ENCODE assay signal across 18 cellular contexts in genomic region chr17:38431343-38432145, GRCh38. TPM values are rescaled to one million over a fixed set of nuclear protein-coding genes. Genes with fewer than 3 reads are reported as not detected.
A peak's percentile ranks its signal among the peaks of the same experiment; 100 is the strongest.
DNase-seq lines count a peak whose midpoint lies in the region; ATAC-seq and TF ChIP-seq lines count a peak whose summit lies in the region.
"Had no signal": no experiment of that assay in that cellular context is flagged by ENCODE, and none has a peak within 500 bp of the region (broad histone marks: within the 10 kb centered on the region; RNA-seq: fewer than 3 reads in every experiment).

No MANE protein-coding gene starts in this region.

- H3K9me3 ChIP-seq in HEK293 (ENCODE audit: control insufficient read depth, insufficient read depth, low read depth, low read length) (no peaks in the 10 kb centered on the region), sigmoid colon (no peaks in the 10 kb centered on the region)
- H3K9me3 ChIP-seq: right lobe of liver had no signal

- intact Hi-C loops in sigmoid colon (cut with DNase I): no loop called here
- intact Hi-C loops in activated CD4-positive, alpha-beta T cell treated with anti-CD3 and anti-CD28 coated beads for 36 hours (cut with DNase I, micrococcal nuclease): no loop called here

- 82 to 83% methylated on average over 10 of the region's 10 CpGs for WGBS in sigmoid colon, 2 donors

- peaks cover 17% of the 10 kb centered on the region for H3K36me3 Mint-ChIP-seq in brain
- no peaks in the 10 kb centered on the region for H3K36me3 Mint-ChIP-seq in activated CD4-positive, alpha-beta T cell treated with anti-CD3 and anti-CD28 coated beads for 36 hours (ENCODE audit: low read depth)
- H3K36me3 Mint-ChIP-seq: activated naive CD4-positive, alpha-beta T cell treated with anti-CD3 and anti-CD28 coated beads, Interleukin-2, amount 50 U/mL, for 24 hours had no signal

- H3K36me3 ChIP-seq in HEK293 (ENCODE audit: control insufficient read depth in 2 of 2, insufficient read depth in 1 of 2, low read length in 2 of 2): no peaks in the 10 kb centered on the region
- no peaks in the 10 kb centered on the region for H3K36me3 ChIP-seq in sigmoid colon
- H3K36me3 ChIP-seq: cardiac muscle cell, right lobe of liver had no signal

- DNase-seq in inferior parietal cortex (ENCODE audit: extremely low spot score) (peak; percentile 75), sigmoid colon (no peak), DMS153 treated with DMSO at 0.1 percent for 48 hours (lab: John Stamatoyannopoulos, UW; ENCODE audit: unreplicated experiment) (no peak)
- no peak for DNase-seq in activated CD4-positive, alpha-beta T cell treated with anti-CD3 and anti-CD28 coated beads for 36 hours
- DNase-seq: activated CD4-positive, alpha-beta T cell treated with anti-CD3 and anti-CD28 coated beads, Interleukin-2, amount 50 U/mL, for 4 hours; DMS153; foreskin fibroblast; NCI-H1048; NCI-H748 treated with DMSO at 0.1 percent for 48 hours; nephron progenitor cell; stimulated activated CD4-positive, alpha-beta T cell treated with anti-CD3 and anti-CD28 coated beads, Interleukin-1b, Interleukin-23, amount 100 ng/mL, for 48 hours had no signal

- no peaks in the 10 kb centered on the region for H3K9me3 Mint-ChIP-seq in brain
- H3K9me3 Mint-ChIP-seq in activated CD4-positive, alpha-beta T cell treated with anti-CD3 and anti-CD28 coated beads for 36 hours (ENCODE audit: low read depth): no peaks in the 10 kb centered on the region
- H3K9me3 Mint-ChIP-seq: activated naive CD4-positive, alpha-beta T cell treated with anti-CD3 and anti-CD28 coated beads, Interleukin-2, amount 50 U/mL, for 24 hours; nephron progenitor cell had no signal

- no peaks in the 10 kb centered on the region for H3K27me3 Mint-ChIP-seq in brain
- H3K27me3 Mint-ChIP-seq in activated CD4-positive, alpha-beta T cell treated with anti-CD3 and anti-CD28 coated beads for 36 hours: peaks cover 7% of the 10 kb centered on the region

- H3K27ac ChIP-seq in HEK293 (ENCODE audit: extremely low read depth, low read depth, low read length) (no peak overlapping the region), sigmoid colon (peak overlapping the region; percentile 90 to 99 (median 96))
- H3K27ac ChIP-seq: cardiac muscle cell, right lobe of liver had no signal

- no peaks in the 10 kb centered on the region for H3K27me3 ChIP-seq in sigmoid colon
- H3K27me3 ChIP-seq: cardiac muscle cell, right lobe of liver had no signal

- no peak for TF ChIP-seq POLR2A in sigmoid colon (IDR thresholded peaks at IDR 0.05)

- POLR2A ChIA-PET in HEK293 (lab: Yijun Ruan, JAX): no interaction called here
- POLR2A ChIA-PET in activated CD4-positive, alpha-beta T cell treated with anti-CD3 and anti-CD28 coated beads for 36 hours (lab: Charles Lee): no interaction called here

- peaks cover 57% of the 10 kb centered on the region for H3K4me1 Mint-ChIP-seq in brain
- peaks cover 9% of the 10 kb centered on the region for H3K4me1 Mint-ChIP-seq in activated CD4-positive, alpha-beta T cell treated with anti-CD3 and anti-CD28 coated beads for 36 hours

- ATAC-seq in HG03432 (IDR thresholded peaks at IDR 0.05; ENCODE audit: unreplicated experiment): no peak
- no peak for ATAC-seq in activated CD4-positive, alpha-beta T cell treated with anti-CD3 and anti-CD28 coated beads for 36 hours
- no peak for ATAC-seq in GM19351 (IDR thresholded peaks at IDR 0.05; ENCODE audit: unreplicated experiment)
- ATAC-seq: right lobe of liver had no signal

- H3K4me1 ChIP-seq in HEK293 (ENCODE audit: control insufficient read depth, insufficient read depth, low read length) (peaks cover 3% of the 10 kb centered on the region), sigmoid colon (peaks cover 0 to 84% (median 82%) of the 10 kb centered on the region in 4 donors)

- peak overlapping the region in 3 of 5 experiments; percentile 37 to 57 (median 49) for H3K27ac Mint-ChIP-seq in brain
- no peak overlapping the region for H3K27ac Mint-ChIP-seq in activated CD4-positive, alpha-beta T cell treated with anti-CD3 and anti-CD28 coated beads for 36 hours
- H3K27ac Mint-ChIP-seq: activated naive CD4-positive, alpha-beta T cell treated with anti-CD3 and anti-CD28 coated beads, Interleukin-2, amount 50 U/mL, for 24 hours; nephron progenitor cell had no signal

- H3K4me3 ChIP-seq in HEK293 (ENCODE audit: low read depth, low read length) (no peak overlapping the region), sigmoid colon (no peak overlapping the region)
- H3K4me3 ChIP-seq: cardiac muscle cell, right lobe of liver had no signal

- peak overlapping the region in 3 of 5 experiments; percentile 16 to 41 (median 41) for H3K4me3 Mint-ChIP-seq in brain
- no peak overlapping the region for H3K4me3 Mint-ChIP-seq in activated CD4-positive, alpha-beta T cell treated with anti-CD3 and anti-CD28 coated beads for 36 hours
- H3K4me3 Mint-ChIP-seq: activated naive CD4-positive, alpha-beta T cell treated with anti-CD3 and anti-CD28 coated beads, Interleukin-2, amount 50 U/mL, for 24 hours; nephron progenitor cell had no signal

- TF ChIP-seq CTCF in HEK293 (tag by site-specific recombination; IDR thresholded peaks at IDR 0.05) (no peak), brain (conservative IDR thresholded peaks at IDR 0.05) (no peak), sigmoid colon (IDR thresholded peaks at IDR 0.05) (no peak)

- CTCF ChIA-PET in HEK293 (lab: Yijun Ruan, JAX): interaction anchor here (0.6 to 3.5 kb wide), 7 partner anchors 8 to 805 kb away, joined by 3 to 14 read pairs (median 5); no protein-coding TSS in a partner anchor
- CTCF ChIA-PET in activated CD4-positive, alpha-beta T cell treated with anti-CD3 and anti-CD28 coated beads for 36 hours (lab: Charles Lee): interaction anchor here (1.5 kb wide), 1 partner anchor 8 kb away, joined by 7 read pairs; no protein-coding TSS in a partner anchor

- no peak for TF ChIP-seq EP300 in sigmoid colon (IDR thresholded peaks at IDR 0.05)

TF ChIP-seq in HEK293, 187 proteins besides CTCF, POLR2A, EP300 and RAD21:
- peak; percentile 85 for TF ChIP-seq PRDM10 (tag by site-specific recombination; IDR thresholded peaks at IDR 0.05)
- no peak for TF ChIP-seq ZNF785 (tag by site-specific recombination; IDR thresholded peaks at IDR 0.05)
- TF ChIP-seq MZF1 (tag by site-specific recombination; IDR thresholded peaks at IDR 0.05; ENCODE audit: borderline replicate concordance): no peak
- no peak for TF ChIP-seq ZNF202 (tag by site-specific recombination; IDR thresholded peaks at IDR 0.05; ENCODE audit: borderline replicate concordance)
- TF ChIP-seq EGR2 (tag by site-specific recombination; IDR thresholded peaks at IDR 0.05; ENCODE audit: low read depth): no peak
- no peak for TF ChIP-seq ZNF792 (tag by site-specific recombination; IDR thresholded peaks at IDR 0.05)

RNA-seq across cellular contexts. Expression of gene ARHGAP23, which starts 3.3 kb away (rescaled TPM):
- polyA plus RNA-seq in brain (ENCODE audit: insufficient read depth, low read depth, low replicate concordance) (59.0 TPM), sigmoid colon (1 to 10 TPM in 2 of 3 donors, under 1 TPM in 1; 0.69 to 9.8 (median 3.0) TPM)
- 10 to 100 TPM; 11.2 to 42.1 (median 28.5) TPM for total RNA-seq in sigmoid colon
- under 1 TPM; 0.55 to 0.86 TPM for total RNA-seq in activated CD4-positive, alpha-beta T cell treated with anti-CD3 and anti-CD28 coated beads for 36 hours

Comparison
In these comparisons a context has a peak if more than half of its experiments do, and no peak if none do; other contexts are left out.
1. RNA of gene ARHGAP23, which starts 3.3 kb away (total RNA-seq): 11.2 to 42.1 TPM in sigmoid colon; 0.55 to 0.86 TPM in activated CD4-positive, alpha-beta T cell treated with anti-CD3 and anti-CD28 coated beads for 36 hours; every median in the first group is over 4 times any median in the second.